In genomic region chr12:30794591-30795409, GRCh38 we compare ENCODE assay signal across 8 cellular contexts. TPM values are rescaled to one million over a fixed set of nuclear protein-coding genes. Genes with fewer than 3 reads are reported as not detected.
DNase-seq lines count a peak whose midpoint lies in the region; ATAC-seq and TF ChIP-seq lines count a peak whose summit lies in the region.

No MANE protein-coding gene starts in this region.

- peaks cover 27% of the 10 kb centered on the region for H3K27me3 Mint-ChIP-seq in activated T-helper 17 cell treated with anti-CD3 and anti-CD28 coated beads, Interleukin-2, amount 50 U/mL, for 72 hours

- TF ChIP-seq POLR2A in testis (IDR thresholded peaks at IDR 0.05), result no peak

- ATAC-seq in activated T-helper 17 cell treated with anti-CD3 and anti-CD28 coated beads, Interleukin-2, amount 50 U/mL, for 72 hours (replicated peaks), result peak; percentile 71
- no peak for ATAC-seq in GM19035 (IDR thresholded peaks at IDR 0.05; ENCODE audit: unreplicated experiment)

- H3K4me1 Mint-ChIP-seq in activated T-helper 17 cell treated with anti-CD3 and anti-CD28 coated beads, Interleukin-2, amount 50 U/mL, for 72 hours, result peaks cover 11% of the 10 kb centered on the region

- peak overlapping the region; percentile 23; the same call in 1 of the 2 replicates for H3K9ac ChIP-seq in HUES48 (ENCODE audit: low read depth, low read length)

- H3K4me1 ChIP-seq in HUES48 (ENCODE audit: control insufficient read depth, insufficient read depth, low read length) (peaks cover 28% of the 10 kb centered on the region), left ventricle myocardium inferior (peaks cover 22% of the 10 kb centered on the region), testis (peaks cover 16% of the 10 kb centered on the region)

- peak overlapping the region; percentile 64 for H3K4me3 Mint-ChIP-seq in activated T-helper 17 cell treated with anti-CD3 and anti-CD28 coated beads, Interleukin-2, amount 50 U/mL, for 72 hours

- TF ChIP-seq CTCF in AG10803 (conservative IDR thresholded peaks at IDR 0.05; ENCODE audit: low read length) (no peak), left ventricle myocardium inferior (IDR thresholded peaks at IDR 0.05; ENCODE audit: borderline replicate concordance) (no peak), testis (IDR thresholded peaks at IDR 0.05) (no peak)

- DNase-seq in AG10803 (ENCODE audit: low read depth), result peak; percentile 68
- no peak for DNase-seq in left ventricle myocardium inferior
- DNase-seq in stimulated activated CD8-positive, alpha-beta memory T cell treated with anti-CD3 and anti-CD28 coated beads, Interleukin-15, amount 100 ng/mL, for 48 hours (ENCODE audit: low read depth in 2 of 2), result peak; percentile 8 to 39
- no peak for DNase-seq in testis
- DNase-seq in NK-92 (lab: John Stamatoyannopoulos, UW; ENCODE audit: unreplicated experiment), result no peak

- no peaks in the 10 kb centered on the region for H3K9me3 Mint-ChIP-seq in activated T-helper 17 cell treated with anti-CD3 and anti-CD28 coated beads, Interleukin-2, amount 50 U/mL, for 72 hours

- H3K27ac ChIP-seq in HUES48 (ENCODE audit: low read depth, low read length) (peak overlapping the region; percentile 94), left ventricle myocardium inferior (replicated peaks) (peak overlapping the region; percentile 49), testis (no peak overlapping the region)

- H3K36me3 ChIP-seq in HUES48 (ENCODE audit: control insufficient read depth, insufficient read depth, low read length) (no peaks in the 10 kb centered on the region), left ventricle myocardium inferior (no peaks in the 10 kb centered on the region), testis (ENCODE audit: low read depth, missing control alignments) (no peaks in the 10 kb centered on the region)

- H3K27ac Mint-ChIP-seq in activated T-helper 17 cell treated with anti-CD3 and anti-CD28 coated beads, Interleukin-2, amount 50 U/mL, for 72 hours, result no peak overlapping the region

- H3K36me3 Mint-ChIP-seq in activated T-helper 17 cell treated with anti-CD3 and anti-CD28 coated beads, Interleukin-2, amount 50 U/mL, for 72 hours (ENCODE audit: low read depth), result no peaks in the 10 kb centered on the region

- H3K4me3 ChIP-seq in AG10803 (ENCODE audit: low read length) (peak overlapping the region; percentile 79), HUES48 (ENCODE audit: low read depth, low read length) (peak overlapping the region; percentile 64), left ventricle myocardium inferior (peak overlapping the region; percentile 76), testis (peak overlapping the region in 1 of 2 donors; percentile 67)

- WGBS in testis, 2 donors, result 61 to 62% methylated on average over 13 of the region's 13 CpGs

- H3K27me3 ChIP-seq in HUES48 (ENCODE audit: control insufficient read depth, insufficient read depth, low read length) (peaks cover 15% of the 10 kb centered on the region), left ventricle myocardium inferior (ENCODE audit: low read depth) (peaks cover 26% of the 10 kb centered on the region), testis (no peaks in the 10 kb centered on the region)

- intact Hi-C loops in left ventricle myocardium inferior (cut with micrococcal nuclease) (no loop called here), testis (cut with DNase I; ENCODE audit: low total_unique reads) (no loop called here)

- H3K9me3 ChIP-seq in HUES48 (ENCODE audit: control insufficient read depth, insufficient read depth, low read length) (no peaks in the 10 kb centered on the region), left ventricle myocardium inferior (replicated peaks) (no peaks in the 10 kb centered on the region), testis (no peaks in the 10 kb centered on the region)

RNA-seq across cellular contexts. Expression of gene CAPRIN2, which starts 40.0 kb away (rescaled TPM):
- total RNA-seq in activated T-helper 17 cell treated with anti-CD3 and anti-CD28 coated beads, Interleukin-2, amount 50 U/mL, for 72 hours, result 10 to 100 TPM; 11.3 to 12.1 TPM
- 27.5 TPM for total RNA-seq in left ventricle myocardium inferior
- total RNA-seq in testis, result 100 to 1,000 TPM in 1 of 2 donors, 10 to 100 TPM in 1; 74.5 to 108 TPM
- polyA plus RNA-seq in testis (ENCODE audit: insufficient read depth, low read depth, low replicate concordance), result 43.7 TPM

Comparison
In these comparisons a context has a peak if more than half of its experiments do, and no peak if none do; other contexts are left out.
1. DNase-seq: peak in AG10803 (single experiment) and stimulated activated CD8-positive, alpha-beta memory T cell treated with anti-CD3 and anti-CD28 coated beads, Interleukin-15, amount 100 ng/mL, for 48 hours (2 of 2); none in left ventricle myocardium inferior (single experiment), testis (single experiment) and NK-92 (single experiment).
2. H3K27ac ChIP-seq: peak in HUES48 (single experiment) and left ventricle myocardium inferior (single experiment); none in testis (0 of 2).